In the genomic region with DNA sequence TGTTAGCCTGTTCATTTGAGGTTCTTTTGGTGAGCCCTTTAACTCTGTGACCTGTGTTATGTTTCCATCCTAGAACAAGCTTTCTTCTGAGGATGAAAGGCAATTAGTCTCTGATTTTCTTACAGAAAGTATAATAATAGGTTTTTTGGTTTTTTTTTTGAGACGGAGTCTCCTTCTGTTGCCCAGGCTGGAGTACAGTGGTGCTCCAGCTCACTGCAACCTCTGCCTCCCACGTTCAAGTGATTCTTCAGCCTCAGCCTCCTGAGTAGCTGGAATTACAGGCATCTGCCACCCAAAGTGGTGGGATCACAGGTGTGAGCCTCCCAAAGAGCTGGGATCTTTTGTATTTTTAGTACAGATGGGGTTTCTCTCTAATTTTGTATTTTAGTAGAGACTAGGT, we compare ENCODE assay signal across 2 cellular contexts.
TF ChIP-seq lines count a peak whose summit lies in the region.

No MANE protein-coding gene starts in this region.

TF ChIP-seq in GM23338, 12 proteins besides CTCF, POLR2A, EP300 and RAD21 (continued from another document):
- TF ChIP-seq EZH2phosphoT487 (IDR thresholded peaks at IDR 0.05; ENCODE audit: unreplicated experiment) = no peak
- no peak for TF ChIP-seq JUNB (IDR thresholded peaks at IDR 0.05; ENCODE audit: unreplicated experiment)
- no peak for TF ChIP-seq ZNF114 (CRISPR knock-in tag; IDR thresholded peaks at IDR 0.05)
- TF ChIP-seq, protein P1, sequence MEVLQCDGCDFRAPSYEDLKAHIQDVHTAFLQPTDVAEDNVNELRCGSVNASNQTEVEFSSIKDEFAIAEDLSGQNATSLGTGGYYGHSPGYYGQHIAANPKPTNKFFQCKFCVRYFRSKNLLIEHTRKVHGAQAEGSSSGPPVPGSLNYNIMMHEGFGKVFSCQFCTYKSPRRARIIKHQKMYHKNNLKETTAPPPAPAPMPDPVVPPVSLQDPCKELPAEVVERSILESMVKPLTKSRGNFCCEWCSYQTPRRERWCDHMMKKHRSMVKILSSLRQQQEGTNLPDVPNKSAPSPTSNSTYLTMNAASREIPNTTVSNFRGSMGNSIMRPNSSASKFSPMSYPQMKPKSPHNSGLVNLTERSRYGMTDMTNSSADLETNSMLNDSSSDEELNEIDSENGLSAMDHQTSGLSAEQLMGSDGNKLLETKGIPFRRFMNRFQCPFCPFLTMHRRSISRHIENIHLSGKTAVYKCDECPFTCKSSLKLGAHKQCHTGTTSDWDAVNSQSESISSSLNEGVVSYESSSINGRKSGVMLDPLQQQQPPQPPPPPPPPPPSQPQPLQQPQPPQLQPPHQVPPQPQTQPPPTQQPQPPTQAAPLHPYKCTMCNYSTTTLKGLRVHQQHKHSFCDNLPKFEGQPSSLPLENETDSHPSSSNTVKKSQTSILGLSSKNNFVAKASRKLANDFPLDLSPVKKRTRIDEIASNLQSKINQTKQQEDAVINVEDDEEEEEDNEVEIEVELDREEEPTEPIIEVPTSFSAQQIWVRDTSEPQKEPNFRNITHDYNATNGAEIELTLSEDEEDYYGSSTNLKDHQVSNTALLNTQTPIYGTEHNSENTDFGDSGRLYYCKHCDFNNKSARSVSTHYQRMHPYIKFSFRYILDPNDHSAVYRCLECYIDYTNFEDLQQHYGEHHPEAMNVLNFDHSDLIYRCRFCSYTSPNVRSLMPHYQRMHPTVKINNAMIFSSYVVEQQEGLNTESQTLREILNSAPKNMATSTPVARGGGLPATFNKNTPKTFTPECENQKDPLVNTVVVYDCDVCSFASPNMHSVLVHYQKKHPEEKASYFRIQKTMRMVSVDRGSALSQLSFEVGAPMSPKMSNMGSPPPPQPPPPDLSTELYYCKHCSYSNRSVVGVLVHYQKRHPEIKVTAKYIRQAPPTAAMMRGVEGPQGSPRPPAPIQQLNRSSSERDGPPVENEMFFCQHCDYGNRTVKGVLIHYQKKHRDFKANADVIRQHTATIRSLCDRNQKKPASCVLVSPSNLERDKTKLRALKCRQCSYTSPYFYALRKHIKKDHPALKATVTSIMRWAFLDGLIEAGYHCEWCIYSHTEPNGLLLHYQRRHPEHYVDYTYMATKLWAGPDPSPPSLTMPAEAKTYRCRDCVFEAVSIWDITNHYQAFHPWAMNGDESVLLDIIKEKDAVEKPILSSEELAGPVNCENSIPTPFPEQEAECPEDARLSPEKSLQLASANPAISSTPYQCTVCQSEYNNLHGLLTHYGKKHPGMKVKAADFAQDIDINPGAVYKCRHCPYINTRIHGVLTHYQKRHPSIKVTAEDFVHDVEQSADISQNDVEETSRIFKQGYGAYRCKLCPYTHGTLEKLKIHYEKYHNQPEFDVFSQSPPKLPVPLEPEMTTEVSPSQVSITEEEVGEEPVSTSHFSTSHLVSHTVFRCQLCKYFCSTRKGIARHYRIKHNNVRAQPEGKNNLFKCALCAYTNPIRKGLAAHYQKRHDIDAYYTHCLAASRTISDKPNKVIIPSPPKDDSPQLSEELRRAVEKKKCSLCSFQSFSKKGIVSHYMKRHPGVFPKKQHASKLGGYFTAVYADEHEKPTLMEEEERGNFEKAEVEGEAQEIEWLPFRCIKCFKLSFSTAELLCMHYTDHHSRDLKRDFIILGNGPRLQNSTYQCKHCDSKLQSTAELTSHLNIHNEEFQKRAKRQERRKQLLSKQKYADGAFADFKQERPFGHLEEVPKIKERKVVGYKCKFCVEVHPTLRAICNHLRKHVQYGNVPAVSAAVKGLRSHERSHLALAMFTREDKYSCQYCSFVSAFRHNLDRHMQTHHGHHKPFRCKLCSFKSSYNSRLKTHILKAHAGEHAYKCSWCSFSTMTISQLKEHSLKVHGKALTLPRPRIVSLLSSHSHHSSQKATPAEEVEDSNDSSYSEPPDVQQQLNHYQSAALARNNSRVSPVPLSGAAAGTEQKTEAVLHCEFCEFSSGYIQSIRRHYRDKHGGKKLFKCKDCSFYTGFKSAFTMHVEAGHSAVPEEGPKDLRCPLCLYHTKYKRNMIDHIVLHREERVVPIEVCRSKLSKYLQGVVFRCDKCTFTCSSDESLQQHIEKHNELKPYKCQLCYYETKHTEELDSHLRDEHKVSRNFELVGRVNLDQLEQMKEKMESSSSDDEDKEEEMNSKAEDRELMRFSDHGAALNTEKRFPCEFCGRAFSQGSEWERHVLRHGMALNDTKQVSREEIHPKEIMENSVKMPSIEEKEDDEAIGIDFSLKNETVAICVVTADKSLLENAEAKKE (CRISPR knock-in tag; IDR thresholded peaks at IDR 0.05) = no peak
- TF ChIP-seq, protein P2, sequence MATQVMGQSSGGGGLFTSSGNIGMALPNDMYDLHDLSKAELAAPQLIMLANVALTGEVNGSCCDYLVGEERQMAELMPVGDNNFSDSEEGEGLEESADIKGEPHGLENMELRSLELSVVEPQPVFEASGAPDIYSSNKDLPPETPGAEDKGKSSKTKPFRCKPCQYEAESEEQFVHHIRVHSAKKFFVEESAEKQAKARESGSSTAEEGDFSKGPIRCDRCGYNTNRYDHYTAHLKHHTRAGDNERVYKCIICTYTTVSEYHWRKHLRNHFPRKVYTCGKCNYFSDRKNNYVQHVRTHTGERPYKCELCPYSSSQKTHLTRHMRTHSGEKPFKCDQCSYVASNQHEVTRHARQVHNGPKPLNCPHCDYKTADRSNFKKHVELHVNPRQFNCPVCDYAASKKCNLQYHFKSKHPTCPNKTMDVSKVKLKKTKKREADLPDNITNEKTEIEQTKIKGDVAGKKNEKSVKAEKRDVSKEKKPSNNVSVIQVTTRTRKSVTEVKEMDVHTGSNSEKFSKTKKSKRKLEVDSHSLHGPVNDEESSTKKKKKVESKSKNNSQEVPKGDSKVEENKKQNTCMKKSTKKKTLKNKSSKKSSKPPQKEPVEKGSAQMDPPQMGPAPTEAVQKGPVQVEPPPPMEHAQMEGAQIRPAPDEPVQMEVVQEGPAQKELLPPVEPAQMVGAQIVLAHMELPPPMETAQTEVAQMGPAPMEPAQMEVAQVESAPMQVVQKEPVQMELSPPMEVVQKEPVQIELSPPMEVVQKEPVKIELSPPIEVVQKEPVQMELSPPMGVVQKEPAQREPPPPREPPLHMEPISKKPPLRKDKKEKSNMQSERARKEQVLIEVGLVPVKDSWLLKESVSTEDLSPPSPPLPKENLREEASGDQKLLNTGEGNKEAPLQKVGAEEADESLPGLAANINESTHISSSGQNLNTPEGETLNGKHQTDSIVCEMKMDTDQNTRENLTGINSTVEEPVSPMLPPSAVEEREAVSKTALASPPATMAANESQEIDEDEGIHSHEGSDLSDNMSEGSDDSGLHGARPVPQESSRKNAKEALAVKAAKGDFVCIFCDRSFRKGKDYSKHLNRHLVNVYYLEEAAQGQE (IDR thresholded peaks at IDR 0.05; ENCODE audit: unreplicated experiment) = no peak

TF ChIP-seq in SK-N-SH, 30 proteins besides CTCF, POLR2A, EP300 and RAD21 (continued from another document):
- TF ChIP-seq, protein P3, sequence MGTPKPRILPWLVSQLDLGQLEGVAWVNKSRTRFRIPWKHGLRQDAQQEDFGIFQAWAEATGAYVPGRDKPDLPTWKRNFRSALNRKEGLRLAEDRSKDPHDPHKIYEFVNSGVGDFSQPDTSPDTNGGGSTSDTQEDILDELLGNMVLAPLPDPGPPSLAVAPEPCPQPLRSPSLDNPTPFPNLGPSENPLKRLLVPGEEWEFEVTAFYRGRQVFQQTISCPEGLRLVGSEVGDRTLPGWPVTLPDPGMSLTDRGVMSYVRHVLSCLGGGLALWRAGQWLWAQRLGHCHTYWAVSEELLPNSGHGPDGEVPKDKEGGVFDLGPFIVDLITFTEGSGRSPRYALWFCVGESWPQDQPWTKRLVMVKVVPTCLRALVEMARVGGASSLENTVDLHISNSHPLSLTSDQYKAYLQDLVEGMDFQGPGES (IDR thresholded peaks at IDR 0.05; ENCODE audit: low read depth, low read length) = no peak
- TF ChIP-seq RFX5 (IDR thresholded peaks at IDR 0.05; ENCODE audit: low read length) = no peak
- no peak for TF ChIP-seq GABPA (IDR thresholded peaks at IDR 0.05; ENCODE audit: low read depth)
- TF ChIP-seq CHD2 (IDR thresholded peaks at IDR 0.05; ENCODE audit: low read length, partially characterized antibody) = no peak
- TF ChIP-seq POLR2AphosphoS5 (IDR thresholded peaks at IDR 0.05; ENCODE audit: low read depth, low read length) = no peak
- TF ChIP-seq, protein P4, sequence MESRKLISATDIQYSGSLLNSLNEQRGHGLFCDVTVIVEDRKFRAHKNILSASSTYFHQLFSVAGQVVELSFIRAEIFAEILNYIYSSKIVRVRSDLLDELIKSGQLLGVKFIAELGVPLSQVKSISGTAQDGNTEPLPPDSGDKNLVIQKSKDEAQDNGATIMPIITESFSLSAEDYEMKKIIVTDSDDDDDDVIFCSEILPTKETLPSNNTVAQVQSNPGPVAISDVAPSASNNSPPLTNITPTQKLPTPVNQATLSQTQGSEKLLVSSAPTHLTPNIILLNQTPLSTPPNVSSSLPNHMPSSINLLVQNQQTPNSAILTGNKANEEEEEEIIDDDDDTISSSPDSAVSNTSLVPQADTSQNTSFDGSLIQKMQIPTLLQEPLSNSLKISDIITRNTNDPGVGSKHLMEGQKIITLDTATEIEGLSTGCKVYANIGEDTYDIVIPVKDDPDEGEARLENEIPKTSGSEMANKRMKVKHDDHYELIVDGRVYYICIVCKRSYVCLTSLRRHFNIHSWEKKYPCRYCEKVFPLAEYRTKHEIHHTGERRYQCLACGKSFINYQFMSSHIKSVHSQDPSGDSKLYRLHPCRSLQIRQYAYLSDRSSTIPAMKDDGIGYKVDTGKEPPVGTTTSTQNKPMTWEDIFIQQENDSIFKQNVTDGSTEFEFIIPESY (IDR thresholded peaks at IDR 0.05; ENCODE audit: borderline replicate concordance, low read depth) = no peak
- TF ChIP-seq GATA2 (CRISPR knock-in tag; IDR thresholded peaks at IDR 0.05) = no peak
- no peak for TF ChIP-seq RCOR1 (IDR thresholded peaks at IDR 0.05; ENCODE audit: low read length)
- TF ChIP-seq MXI1 (IDR thresholded peaks at IDR 0.05; ENCODE audit: low read depth, low read length) = no peak
- TF ChIP-seq MEF2A (IDR thresholded peaks at IDR 0.05; ENCODE audit: borderline replicate concordance, low read depth) = no peak
- no peak for TF ChIP-seq NFIC (IDR thresholded peaks at IDR 0.05; ENCODE audit: borderline replicate concordance)
